ENCODE assay signal across 31 cellular contexts in the genomic region with DNA sequence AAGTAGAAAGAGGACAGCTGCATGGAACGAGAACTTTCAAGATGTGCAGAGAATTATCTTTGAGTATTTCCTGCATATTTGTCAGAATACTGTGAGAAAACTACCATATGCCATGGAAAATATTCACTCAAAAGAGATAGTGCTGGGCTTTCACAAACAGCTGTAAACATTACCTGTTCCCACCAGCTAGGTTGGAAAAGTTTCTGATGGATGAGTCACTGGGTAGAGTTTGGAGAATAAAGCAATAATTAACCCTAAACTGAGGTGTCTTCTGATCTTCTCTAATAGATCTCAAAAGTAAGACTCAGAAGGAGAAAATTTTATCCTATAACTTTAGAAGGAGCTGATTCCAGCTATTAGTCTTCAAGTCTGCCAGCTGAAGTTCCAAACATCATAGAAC. TPM values are rescaled to one million over a fixed set of nuclear protein-coding genes. Genes with fewer than 3 reads are reported as not detected.
"Had no signal": no experiment of that assay in that cellular context is flagged by ENCODE, and none has a peak within 500 bp of the region (broad histone marks: within the 10 kb centered on the region; RNA-seq: fewer than 3 reads in every experiment).

No MANE protein-coding gene starts in this region.

- DNase-seq: colonic mucosa; effector CD8-positive, alpha-beta T cell; endodermal cell; foreskin keratinocyte; glutamatergic neuron; heart right ventricle; hypothalamus; immature natural killer cell; islet precursor cell; left lung; mesendoderm; midbrain; naive thymus-derived CD4-positive, alpha-beta T cell; right cardiac atrium; sigmoid colon; spleen; stimulated activated CD4-positive, alpha-beta T cell treated with anti-CD3 and anti-CD28 coated beads, Interleukin-4, amount 100 ng/mL, for 4 hours; stimulated activated naive CD8-positive, alpha-beta T cell treated with anti-CD3 and anti-CD28 coated beads, Interleukin-15, Interleukin-2, amounts not matched to agents 100 U/mL and 50 U/mL, for 24 hours; substantia nigra; testis; tibial artery had no signal

- ATAC-seq: foreskin keratinocyte; gastroesophageal sphincter; heart right ventricle; left lung; naive thymus-derived CD4-positive, alpha-beta T cell; right cardiac atrium; stimulated activated memory B cell treated with anti-CD40 and anti-IgM and Interleukin-4, amounts not matched to agents 10 μg/mL and 1 μg/mL and 100 μg/mL, for 72 hours; stimulated activated naive CD8-positive, alpha-beta T cell treated with anti-CD3 and anti-CD28 coated beads, Interleukin-15, Interleukin-2, amounts not matched to agents 100 U/mL and 50 U/mL, for 24 hours had no signal

- H3K4me1 ChIP-seq: colonic mucosa, foreskin keratinocyte, heart right ventricle, left lung, prostate gland, testis had no signal

- FAIRE-seq: urothelium cell line had no signal

- H3K4me3 Mint-ChIP-seq: dendritic cell treated with granulocyte-macrophage colony-stimulating factor and Interleukin-4, amounts not matched to agents 40 ng/mL and 50 ng/mL, for 4 days; endodermal cell; immature natural killer cell; naive thymus-derived CD4-positive, alpha-beta T cell; nephron; neural progenitor cell; stimulated activated memory B cell treated with anti-CD40 and anti-IgM and Interleukin-4, amounts not matched to agents 10 μg/mL and 1 μg/mL and 100 μg/mL, for 72 hours; type B pancreatic cell had no signal

- H3K4me2 ChIP-seq: neural progenitor cell had no signal

- H2AFZ ChIP-seq: neural progenitor cell had no signal

- H3K9me3 ChIP-seq: colonic mucosa, heart right ventricle, left lung, prostate gland, testis had no signal

- H3K36me3 ChIP-seq: colonic mucosa, esophagus muscularis mucosa, gastroesophageal sphincter, heart right ventricle, left lung, neural progenitor cell, prostate gland, sigmoid colon, spleen, tibial artery had no signal

- H3K27ac Mint-ChIP-seq: dendritic cell treated with granulocyte-macrophage colony-stimulating factor and Interleukin-4, amounts not matched to agents 40 ng/mL and 50 ng/mL, for 4 days; endodermal cell; immature natural killer cell; naive thymus-derived CD4-positive, alpha-beta T cell; nephron; neural progenitor cell; stimulated activated memory B cell treated with anti-CD40 and anti-IgM and Interleukin-4, amounts not matched to agents 10 μg/mL and 1 μg/mL and 100 μg/mL, for 72 hours; type B pancreatic cell had no signal

- H3K9me3 Mint-ChIP-seq: dendritic cell treated with granulocyte-macrophage colony-stimulating factor and Interleukin-4, amounts not matched to agents 40 ng/mL and 50 ng/mL, for 4 days; endodermal cell had no signal

- H3K4me1 Mint-ChIP-seq: immature natural killer cell; nephron; stimulated activated memory B cell treated with anti-CD40 and anti-IgM and Interleukin-4, amounts not matched to agents 10 μg/mL and 1 μg/mL and 100 μg/mL, for 72 hours had no signal

- H3K27me3 ChIP-seq: colonic mucosa, neural progenitor cell, testis had no signal

- H3K27ac ChIP-seq: colonic mucosa, epithelial cell of prostate, esophagus muscularis mucosa, foreskin keratinocyte, gastroesophageal sphincter, heart right ventricle, left lung, neural progenitor cell, prostate gland, sigmoid colon, spleen, testis, tibial artery had no signal

- H3K36me3 Mint-ChIP-seq: immature natural killer cell; neural progenitor cell; stimulated activated memory B cell treated with anti-CD40 and anti-IgM and Interleukin-4, amounts not matched to agents 10 μg/mL and 1 μg/mL and 100 μg/mL, for 72 hours; type B pancreatic cell had no signal

- H3K4me3 ChIP-seq: colonic mucosa, esophagus muscularis mucosa, gastroesophageal sphincter, heart right ventricle, left lung, neural progenitor cell, prostate gland, sigmoid colon, spleen, testis, tibial artery had no signal

- H3K9ac ChIP-seq: neural progenitor cell had no signal

RNA-seq across cellular contexts. Expression of gene FSIP2, which starts 3.9 kb away (rescaled TPM):
- polyA plus RNA-seq: foreskin keratinocyte; immature natural killer cell; naive thymus-derived CD4-positive, alpha-beta T cell had no signal
